ENCODE assay signal across 20 cellular contexts in the genomic region with DNA sequence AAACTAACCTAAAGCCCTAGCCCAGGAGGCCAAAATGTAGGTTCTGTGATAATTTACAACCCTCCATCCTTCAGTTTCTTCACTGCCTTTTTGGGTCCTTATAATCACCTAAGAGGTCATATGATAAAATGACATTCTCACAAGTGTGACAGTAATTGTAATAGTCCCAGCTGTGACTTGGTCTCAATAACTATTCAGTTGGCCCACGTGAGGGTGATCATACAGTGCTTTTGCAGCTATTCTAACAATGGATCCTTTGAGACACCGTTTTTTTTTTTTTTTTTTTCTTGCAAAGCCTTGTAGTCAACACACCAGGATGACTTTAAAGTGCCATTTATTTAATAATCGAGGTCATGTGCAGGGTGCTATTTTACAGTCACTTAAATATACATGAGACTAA.
"Had no signal": no experiment of that assay in that cellular context is flagged by ENCODE, and none has a peak within 500 bp of the region (broad histone marks: within the 10 kb centered on the region; RNA-seq: fewer than 3 reads in every experiment).

No MANE protein-coding gene starts in this region.

- ATAC-seq: activated CD4-positive, alpha-beta T cell treated with anti-CD3 and anti-CD28 coated beads for 36 hours; activated naive CD4-positive, alpha-beta T cell treated with anti-CD3 and anti-CD28 coated beads, Interleukin-2, amount 50 U/mL, for 72 hours; effector memory CD8-positive, alpha-beta T cell; left ventricle myocardium superior; natural killer cell; stimulated activated naive B cell treated with anti-CD40 and anti-IgM and Interleukin-4, amounts not matched to agents 10 μg/mL and 1 μg/mL and 100 μg/mL, for 72 hours; WTC11 had no signal

- H3K36me3 ChIP-seq: adrenal gland, neutrophil, tibial nerve, uterus had no signal

- DNase-seq: activated CD4-positive, alpha-beta memory T cell treated with anti-CD3 and anti-CD28 coated beads for 36 hours; activated CD4-positive, alpha-beta T cell treated with anti-CD3 and anti-CD28 coated beads for 36 hours; activated gamma-delta T cell treated with Interleukin-2 at 50 U/mL for 16 hours; activated T-cell treated with anti-CD3 and anti-CD28 coated beads for 4 hours; adrenal gland; dermis blood vessel endothelial cell; effector memory CD8-positive, alpha-beta T cell; glutamatergic neuron; left ventricle myocardium superior; mesendoderm; natural killer cell; retina; stimulated activated naive B cell treated with anti-CD40 and anti-IgM and Interleukin-4, amounts not matched to agents 10 μg/mL and 1 μg/mL and 100 μg/mL, for 72 hours; SW 1271; uterus had no signal

- H3K4me3 Mint-ChIP-seq: activated CD4-positive, alpha-beta memory T cell treated with anti-CD3 and anti-CD28 coated beads for 36 hours; activated CD4-positive, alpha-beta T cell treated with anti-CD3 and anti-CD28 coated beads for 36 hours; activated T-helper 1 cell treated with anti-CD3 and anti-CD28 coated beads, Interleukin-12 subunit alpha, Interleukin-12 subunit beta, Interleukin-2, Interleukin-4 antibody, amounts not matched to agents 30 ng/mL and 10 ng/mL and 1 ng/mL, durations not matched to agents 14 hours and 24 hours and 36 hours; effector memory CD8-positive, alpha-beta T cell; natural killer cell; stimulated activated naive B cell treated with anti-CD40 and anti-IgM and Interleukin-4, amounts not matched to agents 10 μg/mL and 1 μg/mL and 100 μg/mL, for 72 hours; WTC11 had no signal

- H3K4me1 Mint-ChIP-seq: activated CD4-positive, alpha-beta T cell treated with anti-CD3 and anti-CD28 coated beads for 36 hours; stimulated activated naive B cell treated with anti-CD40 and anti-IgM and Interleukin-4, amounts not matched to agents 10 μg/mL and 1 μg/mL and 100 μg/mL, for 72 hours had no signal

- H3K36me3 Mint-ChIP-seq: activated CD4-positive, alpha-beta memory T cell treated with anti-CD3 and anti-CD28 coated beads for 36 hours; activated naive CD4-positive, alpha-beta T cell treated with anti-CD3 and anti-CD28 coated beads, Interleukin-2, amount 50 U/mL, for 72 hours; natural killer cell; stimulated activated naive B cell treated with anti-CD40 and anti-IgM and Interleukin-4, amounts not matched to agents 10 μg/mL and 1 μg/mL and 100 μg/mL, for 72 hours had no signal

- H3K27ac Mint-ChIP-seq: activated CD4-positive, alpha-beta memory T cell treated with anti-CD3 and anti-CD28 coated beads for 36 hours; activated CD4-positive, alpha-beta T cell treated with anti-CD3 and anti-CD28 coated beads for 36 hours; activated naive CD4-positive, alpha-beta T cell treated with anti-CD3 and anti-CD28 coated beads, Interleukin-2, amount 50 U/mL, for 72 hours; activated T-helper 1 cell treated with anti-CD3 and anti-CD28 coated beads, Interleukin-12 subunit alpha, Interleukin-12 subunit beta, Interleukin-2, Interleukin-4 antibody, amounts not matched to agents 30 ng/mL and 10 ng/mL and 1 ng/mL, durations not matched to agents 14 hours and 24 hours and 36 hours; effector memory CD8-positive, alpha-beta T cell; natural killer cell; stimulated activated naive B cell treated with anti-CD40 and anti-IgM and Interleukin-4, amounts not matched to agents 10 μg/mL and 1 μg/mL and 100 μg/mL, for 72 hours; WTC11 had no signal

- H3K27me3 ChIP-seq: adrenal gland, neutrophil, tibial nerve, uterus had no signal

- H3K4me1 ChIP-seq: adrenal gland, tibial nerve, uterus had no signal

- H3K4me3 ChIP-seq: adrenal gland, tibial nerve, uterus had no signal

- H3K27me3 Mint-ChIP-seq: activated CD4-positive, alpha-beta memory T cell treated with anti-CD3 and anti-CD28 coated beads for 36 hours; activated CD4-positive, alpha-beta T cell treated with anti-CD3 and anti-CD28 coated beads for 36 hours; effector memory CD8-positive, alpha-beta T cell; stimulated activated naive B cell treated with anti-CD40 and anti-IgM and Interleukin-4, amounts not matched to agents 10 μg/mL and 1 μg/mL and 100 μg/mL, for 72 hours had no signal

- H3K9me3 Mint-ChIP-seq: activated CD4-positive, alpha-beta memory T cell treated with anti-CD3 and anti-CD28 coated beads for 36 hours; activated T-helper 1 cell treated with anti-CD3 and anti-CD28 coated beads, Interleukin-12 subunit alpha, Interleukin-12 subunit beta, Interleukin-2, Interleukin-4 antibody, amounts not matched to agents 30 ng/mL and 10 ng/mL and 1 ng/mL, durations not matched to agents 14 hours and 24 hours and 36 hours; stimulated activated naive B cell treated with anti-CD40 and anti-IgM and Interleukin-4, amounts not matched to agents 10 μg/mL and 1 μg/mL and 100 μg/mL, for 72 hours; WTC11 had no signal

- H3K27ac ChIP-seq: adrenal gland, neutrophil, uterus had no signal
